In the genomic region with DNA sequence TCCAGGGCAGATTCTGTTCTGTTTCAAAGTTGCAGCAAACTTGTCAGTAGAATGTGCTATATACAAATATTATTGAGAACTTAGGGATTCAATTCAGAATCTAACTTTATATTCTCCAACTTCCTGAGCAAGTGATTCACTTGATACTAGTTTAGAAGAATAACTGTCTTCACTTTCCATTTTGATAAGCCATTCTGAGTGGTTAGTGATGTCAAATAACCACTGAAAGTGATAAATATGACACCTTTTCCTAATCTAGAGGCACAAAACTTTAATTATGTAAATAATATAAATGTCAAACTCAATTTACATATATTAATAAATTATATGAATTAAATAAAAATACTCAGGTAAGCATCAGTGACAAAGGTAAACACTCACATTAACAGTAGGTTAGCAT, we compare ENCODE assay signal across 20 cellular contexts. TPM values are rescaled to one million over a fixed set of nuclear protein-coding genes. Genes with fewer than 3 reads are reported as not detected.
DNase-seq lines count a peak whose midpoint lies in the region; ATAC-seq, FAIRE-seq and TF ChIP-seq lines count a peak whose summit lies in the region.
"Had no signal": no experiment of that assay in that cellular context is flagged by ENCODE, and none has a peak within 500 bp of the region (broad histone marks: within the 10 kb centered on the region; RNA-seq: fewer than 3 reads in every experiment).

No MANE protein-coding gene starts in this region.

- H3K9me2 ChIP-seq in SU-DHL-6 (replicated peaks; ENCODE audit: insufficient read depth, low read length), result no peaks in the 10 kb centered on the region

- H3K27ac ChIP-seq in KMS-11, result peak overlapping the region; percentile 89
- peak overlapping the region; percentile 96 for H3K27ac ChIP-seq in SU-DHL-6 (ENCODE audit: low read depth, low read length)
- no peak overlapping the region for H3K27ac ChIP-seq in osteoblast (ENCODE audit: low read depth, low read length)
- H3K27ac ChIP-seq: GM23248 had no signal

- peaks cover 0 to 2% (median 0%) of the 10 kb centered on the region in 9 donors for H3K9me3 Mint-ChIP-seq in naive thymus-derived CD8-positive, alpha-beta T cell
- H3K9me3 Mint-ChIP-seq: CD4-positive, alpha-beta memory T cell had no signal

- no peak overlapping the region for H3K4me3 Mint-ChIP-seq in naive thymus-derived CD8-positive, alpha-beta T cell
- H3K4me3 Mint-ChIP-seq: CD4-positive, alpha-beta memory T cell had no signal

- H3K9ac ChIP-seq in KMS-11, result peak overlapping the region; percentile 40; the same call in 1 of the 2 replicates
- H3K9ac ChIP-seq in SU-DHL-6 (ENCODE audit: low read length), result peak overlapping the region; percentile 59
- H3K9ac ChIP-seq: GM23248 had no signal

- no peak for ATAC-seq in naive thymus-derived CD8-positive, alpha-beta T cell

- no peak for TF ChIP-seq CTCF in KMS-11 (conservative IDR thresholded peaks at IDR 0.05; ENCODE audit: low read depth, low read length)
- TF ChIP-seq CTCF in SU-DHL-6 (IDR thresholded peaks at IDR 0.05; ENCODE audit: insufficient read depth, low read length, poor library complexity, severe bottlenecking), result no peak
- no peak for TF ChIP-seq CTCF in osteoblast (IDR thresholded peaks at IDR 0.05; ENCODE audit: extremely low read depth, low read depth, low read length)

- H3K27me3 ChIP-seq in KMS-11 (ENCODE audit: insufficient read depth, low read depth) (no peaks in the 10 kb centered on the region), SU-DHL-6 (ENCODE audit: low read length) (no peaks in the 10 kb centered on the region), osteoblast (ENCODE audit: insufficient read depth, low read length) (peaks cover 10% of the 10 kb centered on the region)

- H3K79me2 ChIP-seq in KMS-11 (ENCODE audit: insufficient read depth, low read depth), result no peaks in the 10 kb centered on the region
- no peaks in the 10 kb centered on the region for H3K79me2 ChIP-seq in SU-DHL-6 (ENCODE audit: insufficient read depth, low read length)
- no peaks in the 10 kb centered on the region for H3K79me2 ChIP-seq in osteoblast (ENCODE audit: insufficient read depth, low read length)

- H3K9me3 ChIP-seq in SU-DHL-6 (ENCODE audit: insufficient read depth, low read length) (no peaks in the 10 kb centered on the region), osteoblast (ENCODE audit: low read depth, low read length) (no peaks in the 10 kb centered on the region)

- FAIRE-seq in GM18507 (lab: Jason Lieb, UNC), result peak; percentile 5
- FAIRE-seq: GM12892, H1 had no signal

- H3K4me1 ChIP-seq in KMS-11 (ENCODE audit: low read depth, poor library complexity, severe bottlenecking), result peaks cover 72% of the 10 kb centered on the region
- H3K4me1 ChIP-seq in osteoblast (ENCODE audit: insufficient read depth, low read length), result no peaks in the 10 kb centered on the region

- H3K4me2 ChIP-seq in KMS-11, result peak overlapping the region; percentile 75
- peak overlapping the region; percentile 68 for H3K4me2 ChIP-seq in SU-DHL-6 (ENCODE audit: low read depth, low read length, poor library complexity, severe bottlenecking)
- H3K4me2 ChIP-seq in osteoblast (ENCODE audit: insufficient read depth, low read length), result no peak overlapping the region

- H3K4me1 Mint-ChIP-seq in naive thymus-derived CD8-positive, alpha-beta T cell, result peaks cover 0 to 2% (median 0%) of the 10 kb centered on the region in 4 donors
- H3K4me1 Mint-ChIP-seq: CD4-positive, alpha-beta memory T cell had no signal

- H3K4me3 ChIP-seq in KMS-11 (IDR thresholded peaks at IDR 0.05; ENCODE audit: insufficient read depth, low read depth, low read length), result no peak overlapping the region
- peak overlapping the region; percentile 41 for H3K4me3 ChIP-seq in SU-DHL-6 (ENCODE audit: insufficient read depth, low read length, poor library complexity, severe bottlenecking)
- no peak overlapping the region for H3K4me3 ChIP-seq in osteoblast (ENCODE audit: insufficient read depth, low read length)
- H3K4me3 ChIP-seq: GM23248 had no signal

- peaks cover 22 to 60% (median 26%) of the 10 kb centered on the region in 5 donors for H3K27me3 Mint-ChIP-seq in naive thymus-derived CD8-positive, alpha-beta T cell

- DNase-seq in GM18507 (ENCODE audit: extremely low spot score, insufficient read length, low read depth), result no peak
- peak; percentile 30 for DNase-seq in osteoblast (ENCODE audit: insufficient read length, low spot score, missing footprints)
- DNase-seq in naive thymus-derived CD8-positive, alpha-beta T cell, result no peak
- no peak for DNase-seq in T-helper 2 cell
- DNase-seq in activated T-cell treated with anti-CD3 and anti-CD28 coated beads, Interleukin-2, amount 50 U/mL, for 48 hours, result no peak
- DNase-seq: C1 segment of cervical spinal cord; Calu3; CD4-positive, alpha-beta memory T cell; COR-L47; DMS53; DMS79 treated with DMSO at 0.1 percent for 48 hours; GF-D8; GM23248; H7; HCEC 1CT had no signal

- no peaks in the 10 kb centered on the region for H3K36me3 Mint-ChIP-seq in naive thymus-derived CD8-positive, alpha-beta T cell
- H3K36me3 Mint-ChIP-seq: CD4-positive, alpha-beta memory T cell had no signal

- peak overlapping the region; percentile 52; the same call in 1 of the 2 replicates for H2AFZ ChIP-seq in KMS-11 (ENCODE audit: low read depth)
- no peak overlapping the region for H2AFZ ChIP-seq in SU-DHL-6 (ENCODE audit: low read depth, low read length, severe bottlenecking)
- no peak overlapping the region for H2AFZ ChIP-seq in osteoblast (ENCODE audit: low read length)
- H2AFZ ChIP-seq: GM23248 had no signal

- POLR2A ChIA-PET in naive thymus-derived CD8-positive, alpha-beta T cell (lab: Charles Lee), result no interaction called here

- H3K36me3 ChIP-seq in KMS-11 (ENCODE audit: insufficient read depth) (no peaks in the 10 kb centered on the region), SU-DHL-6 (ENCODE audit: low read length) (no peaks in the 10 kb centered on the region), osteoblast (ENCODE audit: insufficient read depth, low read length) (no peaks in the 10 kb centered on the region)

- H4K20me1 ChIP-seq in KMS-11 (ENCODE audit: insufficient read depth), result no peaks in the 10 kb centered on the region
- H4K20me1 ChIP-seq in SU-DHL-6 (ENCODE audit: low read depth, low read length), result no peaks in the 10 kb centered on the region
- H4K20me1 ChIP-seq in osteoblast (ENCODE audit: insufficient read depth, low read length), result no peaks in the 10 kb centered on the region

- H3F3A ChIP-seq in SU-DHL-6 (ENCODE audit: insufficient read depth), result peaks cover 24% of the 10 kb centered on the region

- H3K27ac Mint-ChIP-seq in naive thymus-derived CD8-positive, alpha-beta T cell, result no peak overlapping the region
- H3K27ac Mint-ChIP-seq: CD4-positive, alpha-beta memory T cell had no signal

RNA-seq across cellular contexts. Expression of gene SIM1, which starts 20.5 kb away (rescaled TPM):
- under 0.01 and 0.36 TPM in 2 replicates for total RNA-seq in osteoblast
- total RNA-seq in naive thymus-derived CD8-positive, alpha-beta T cell, result not detected
- polyA plus RNA-seq in naive thymus-derived CD8-positive, alpha-beta T cell, result not detected
- total RNA-seq: A172; Calu3; CD4-positive, alpha-beta memory T cell had no signal
- polyA plus RNA-seq: CD4-positive, alpha-beta memory T cell had no signal
